Comparison of ENCODE assay signal across 12 cellular contexts in the genomic region with DNA sequence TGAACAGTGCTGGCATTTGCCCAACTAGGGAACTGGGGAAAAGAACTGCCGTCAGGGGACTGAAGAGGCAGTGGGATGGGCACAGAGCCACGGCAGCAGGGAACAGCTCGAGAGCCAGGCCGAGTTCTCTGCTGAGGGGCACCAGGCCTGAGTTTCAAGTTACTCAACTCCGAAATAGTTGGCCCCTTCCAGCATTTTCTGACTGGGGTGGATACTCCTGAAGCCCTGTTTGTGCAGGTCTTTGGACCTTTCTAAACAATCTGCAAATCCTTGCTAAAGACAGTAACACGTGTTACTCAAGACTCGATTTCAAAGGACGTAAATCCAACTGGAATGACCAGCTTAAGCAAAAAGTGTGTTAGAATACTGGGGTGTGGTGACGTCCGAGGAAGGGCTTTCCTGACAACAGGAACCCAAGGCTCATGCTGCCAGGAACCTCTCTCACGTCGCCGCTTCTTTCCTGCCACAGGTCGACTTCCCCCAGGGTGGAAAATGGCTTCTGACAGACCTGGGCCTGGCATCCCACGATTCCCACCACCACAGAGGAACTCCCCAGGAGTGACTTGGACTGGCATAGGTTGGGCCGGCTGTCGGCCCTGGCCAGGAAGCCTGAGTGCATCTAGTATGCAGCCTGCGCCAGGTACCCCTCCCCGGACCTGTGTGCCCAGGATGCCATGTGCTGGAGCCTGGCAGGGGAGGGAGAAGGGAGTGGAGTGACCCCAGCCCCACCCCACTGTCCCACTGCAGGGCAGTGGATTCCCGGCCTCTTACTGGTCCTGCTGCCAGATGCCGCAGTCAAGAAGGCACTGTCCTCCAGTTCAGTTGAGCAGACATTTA.
DNase-seq lines count a peak whose midpoint lies in the region; ATAC-seq and TF ChIP-seq lines count a peak whose summit lies in the region.
"Had no signal": no experiment of that assay in that cellular context is flagged by ENCODE, and none has a peak within 500 bp of the region (broad histone marks: within the 10 kb centered on the region; RNA-seq: fewer than 3 reads in every experiment).

No MANE protein-coding gene starts in this region.

- CTCF ChIA-PET in IMR-90 (lab: Yijun Ruan, JAX), result no interaction called here
- CTCF ChIA-PET in activated CD4-positive, alpha-beta T cell treated with anti-CD3 and anti-CD28 coated beads, Interleukin-2, amount 10 ng/mL, durations not matched to agents 7 days and 5 days (lab: Charles Lee), result interaction anchor here (0.5 to 1.3 kb wide), 2 partner anchors 85 to 1757 kb away, joined by 3 read pairs; no protein-coding TSS in a partner anchor

- peak overlapping the region; percentile 83 for H3K27ac Mint-ChIP-seq in stimulated activated effector memory CD8-positive, alpha-beta T cell treated with anti-CD3 and anti-CD28 coated beads, Interleukin-12 subunit alpha, Interleukin-12 subunit beta, amount 100 ng/mL, for 72 hours
- H3K27ac Mint-ChIP-seq in activated CD4-positive, alpha-beta T cell treated with anti-CD3 and anti-CD28 coated beads, Interleukin-2, amount 10 ng/mL, durations not matched to agents 7 days and 5 days, result no peak overlapping the region
- H3K27ac Mint-ChIP-seq: activated CD4-positive, alpha-beta T cell treated with anti-CD3 and anti-CD28 coated beads for 36 hours had no signal

- H3K27me3 ChIP-seq in IMR-90 (ENCODE audit: control insufficient read depth, insufficient read depth, low read length) (no peaks in the 10 kb centered on the region), left lung (no peaks in the 10 kb centered on the region)

- no peak overlapping the region for H3K14ac ChIP-seq in IMR-90 (replicated peaks; ENCODE audit: low read depth, low read length)

- dilution Hi-C loops in IMR-90 (cut with HindIII; ENCODE audit: low sequenced_read_pairs, unreplicated experiment), result no loop called here

- H3K4ac ChIP-seq in IMR-90 (ENCODE audit: low read depth, low read length), result peak overlapping the region; percentile 22; the same call in 1 of the 2 replicates

- peaks cover 0 to 8% of the 10 kb centered on the region in 2 experiments; a peak in 1 of 4 replicates for H3K79me1 ChIP-seq in IMR-90 (ENCODE audit: low read depth in 1 of 2, low read length in 2 of 2)

- no peak overlapping the region for H2BK15ac ChIP-seq in IMR-90 (ENCODE audit: low read depth, low read length)

- H3K4me3 Mint-ChIP-seq in stimulated activated effector memory CD8-positive, alpha-beta T cell treated with anti-CD3 and anti-CD28 coated beads, Interleukin-12 subunit alpha, Interleukin-12 subunit beta, amount 100 ng/mL, for 72 hours, result no peak overlapping the region
- H3K4me3 Mint-ChIP-seq in activated CD4-positive, alpha-beta T cell treated with anti-CD3 and anti-CD28 coated beads, Interleukin-2, amount 10 ng/mL, durations not matched to agents 7 days and 5 days, result no peak overlapping the region
- H3K4me3 Mint-ChIP-seq: activated CD4-positive, alpha-beta T cell treated with anti-CD3 and anti-CD28 coated beads for 36 hours had no signal

- no peak for TF ChIP-seq RAD21 in IMR-90 (IDR thresholded peaks at IDR 0.05; ENCODE audit: low read length)

- H2BK20ac ChIP-seq in IMR-90 (ENCODE audit: low read depth, low read length), result no peak overlapping the region

- no peak overlapping the region for H2AK9ac ChIP-seq in IMR-90 (replicated peaks; ENCODE audit: low read depth, low read length, poor library complexity)

- POLR2A ChIA-PET in IMR-90 (lab: Charles Lee; ENCODE audit: unreplicated experiment), result no interaction called here
- POLR2A ChIA-PET in activated CD4-positive, alpha-beta T cell treated with anti-CD3 and anti-CD28 coated beads, Interleukin-2, amount 10 ng/mL, durations not matched to agents 7 days and 5 days (lab: Charles Lee), result no interaction called here

- H2AK5ac ChIP-seq in IMR-90 (ENCODE audit: low read depth, low read length), result peak overlapping the region; percentile 43; the same call in 1 of the 2 replicates

- H4K20me1 ChIP-seq in IMR-90 (ENCODE audit: insufficient read depth, low read length), result peaks cover 5% of the 10 kb centered on the region; the same call in 1 of the 2 replicates

- DNase-seq in IMR-90, result no peak
- DNase-seq in coronary artery (ENCODE audit: low spot score), result no peak
- DNase-seq in left lung, result peak; percentile 71 to 82
- DNase-seq in stimulated activated effector memory CD8-positive, alpha-beta T cell treated with anti-CD3 and anti-CD28 coated beads, Interleukin-12 subunit alpha, Interleukin-12 subunit beta, amount 100 ng/mL, for 72 hours (ENCODE audit: low spot score in 2 of 2), result no peak
- DNase-seq in activated CD4-positive, alpha-beta T cell treated with anti-CD3 and anti-CD28 coated beads, Interleukin-2, amount 10 ng/mL, durations not matched to agents 7 days and 5 days, result no peak
- DNase-seq: activated CD4-positive, alpha-beta T cell treated with anti-CD3 and anti-CD28 coated beads for 36 hours; NCI-H1436 treated with DMSO at 0.1 percent for 48 hours; occipital lobe had no signal

- no peak overlapping the region for H2BK120ac ChIP-seq in IMR-90 (ENCODE audit: low read depth, low read length)

- H3K36me3 ChIP-seq in IMR-90 (ENCODE audit: control insufficient read depth, insufficient read depth, low read length) (peaks cover 23% of the 10 kb centered on the region), left lung (peaks cover 0 to 41% of the 10 kb centered on the region in 2 donors)

- H3K4me3 ChIP-seq in IMR-90 (ENCODE audit: insufficient read depth, low read depth, low read length) (no peak overlapping the region), coronary artery (no peak overlapping the region), left lung (no peak overlapping the region)

- in situ Hi-C loops in IMR-90 (cut with MboI; ENCODE audit: low sequenced_read_pairs), result no loop called here

- no peak overlapping the region for H3K27ac ChIP-seq in IMR-90 (ENCODE audit: insufficient read depth, low read length)
- H3K27ac ChIP-seq in coronary artery, result peak overlapping the region; percentile 73 to 88
- H3K27ac ChIP-seq in left lung, result peak overlapping the region; percentile 74 to 75

- H4K91ac ChIP-seq in IMR-90 (ENCODE audit: insufficient read depth, low read depth, low read length), result no peak overlapping the region; the same call in 1 of the 2 replicates

- no peak for TF ChIP-seq POLR2A in IMR-90 (IDR thresholded peaks at IDR 0.05; ENCODE audit: low read depth, low read length)

- H2BK5ac ChIP-seq in IMR-90 (ENCODE audit: low read depth, low read length, poor library complexity, severe bottlenecking), result no peak overlapping the region

- no peak overlapping the region for H2AFZ ChIP-seq in IMR-90 (replicated peaks; ENCODE audit: low read length, poor library complexity)

- intact Hi-C loops in IMR-90 (cut with micrococcal nuclease) (loop anchor here (5.0 kb wide), 1 partner anchor 171 kb away; no protein-coding TSS in a partner anchor), left lung (cut with DNase I) (no loop called here)

- H3K56ac ChIP-seq in IMR-90 (ENCODE audit: extremely low read depth, insufficient read depth, low read length), result no peak overlapping the region

- no peak overlapping the region for H3K9ac ChIP-seq in IMR-90 (ENCODE audit: low read depth, low read length)

- H3K36me3 Mint-ChIP-seq in stimulated activated effector memory CD8-positive, alpha-beta T cell treated with anti-CD3 and anti-CD28 coated beads, Interleukin-12 subunit alpha, Interleukin-12 subunit beta, amount 100 ng/mL, for 72 hours, result peaks cover 51% of the 10 kb centered on the region
- peaks cover 28% of the 10 kb centered on the region for H3K36me3 Mint-ChIP-seq in activated CD4-positive, alpha-beta T cell treated with anti-CD3 and anti-CD28 coated beads, Interleukin-2, amount 10 ng/mL, durations not matched to agents 7 days and 5 days (ENCODE audit: low read depth)

- H3K4me1 Mint-ChIP-seq in stimulated activated effector memory CD8-positive, alpha-beta T cell treated with anti-CD3 and anti-CD28 coated beads, Interleukin-12 subunit alpha, Interleukin-12 subunit beta, amount 100 ng/mL, for 72 hours, result peaks cover 38% of the 10 kb centered on the region
- peaks cover 19% of the 10 kb centered on the region for H3K4me1 Mint-ChIP-seq in activated CD4-positive, alpha-beta T cell treated with anti-CD3 and anti-CD28 coated beads, Interleukin-2, amount 10 ng/mL, durations not matched to agents 7 days and 5 days

- H3K27me3 Mint-ChIP-seq in activated CD4-positive, alpha-beta T cell treated with anti-CD3 and anti-CD28 coated beads, Interleukin-2, amount 10 ng/mL, durations not matched to agents 7 days and 5 days, result no peaks in the 10 kb centered on the region
- H3K27me3 Mint-ChIP-seq: activated CD4-positive, alpha-beta T cell treated with anti-CD3 and anti-CD28 coated beads for 36 hours had no signal

- H3K9me1 ChIP-seq in IMR-90 (ENCODE audit: insufficient read depth, low read length), result peaks cover 12% of the 10 kb centered on the region

- no peak overlapping the region for H3K4me2 ChIP-seq in IMR-90 (ENCODE audit: low read depth, low read length)

- no peak overlapping the region for H3K18ac ChIP-seq in IMR-90 (ENCODE audit: low read depth, low read length)

- ATAC-seq in IMR-90 (ENCODE audit: low read depth) (no peak), left lung (peak; percentile 18), HG03139 (IDR thresholded peaks at IDR 0.05; ENCODE audit: unreplicated experiment) (no peak), HG02884 (IDR thresholded peaks at IDR 0.05; ENCODE audit: unreplicated experiment) (no peak), GM18873 (IDR thresholded peaks at IDR 0.05; ENCODE audit: low FRiP score, unreplicated experiment) (no peak)
- no peak for ATAC-seq in stimulated activated effector memory CD8-positive, alpha-beta T cell treated with anti-CD3 and anti-CD28 coated beads, Interleukin-12 subunit alpha, Interleukin-12 subunit beta, amount 100 ng/mL, for 72 hours
- ATAC-seq: HCT116 had no signal

- BruUV-seq in IMR-90 (replicated peaks; lab: Mats Ljungman, UMichigan), result no TSS peak

- H4K8ac ChIP-seq in IMR-90 (ENCODE audit: low read depth in 2 of 2, low read length in 2 of 2), result 0 out of 4 replicates have a peak overlapping the region, but pooled peaks of 1 of the 2 experiments have one; percentile 27

- H3K23ac ChIP-seq in IMR-90 (ENCODE audit: low read depth, low read length), result no peak overlapping the region

- 47% methylated on average over 9 of the region's 21 CpGs; no CpG with 5 or more reads in 1 of the 2 experiments for WGBS in IMR-90 (ENCODE audit: extremely low coverage in 2 of 2, insufficient read length in 1 of 2), 2 experiments

- TF ChIP-seq CTCF in IMR-90 (conservative IDR thresholded peaks at IDR 0.05; ENCODE audit: low read depth, low read length), result no peak
- no peak for TF ChIP-seq CTCF in coronary artery (IDR thresholded peaks at IDR 0.05)
- no peak for TF ChIP-seq CTCF in left lung (IDR thresholded peaks at IDR 0.05)

- H3K4me1 ChIP-seq in IMR-90 (ENCODE audit: control insufficient read depth, insufficient read depth, low read length), result peaks cover 21% of the 10 kb centered on the region
- H3K4me1 ChIP-seq in left lung, result peaks cover 30 to 55% of the 10 kb centered on the region in 2 donors

- H3K9me3 ChIP-seq in IMR-90 (ENCODE audit: control insufficient read depth, insufficient read depth, low read length), result no peaks in the 10 kb centered on the region
- no peaks in the 10 kb centered on the region for H3K9me3 ChIP-seq in left lung

- H4K5ac ChIP-seq in IMR-90 (ENCODE audit: low read depth, low read length), result no peak overlapping the region

- H3K9me3 Mint-ChIP-seq in stimulated activated effector memory CD8-positive, alpha-beta T cell treated with anti-CD3 and anti-CD28 coated beads, Interleukin-12 subunit alpha, Interleukin-12 subunit beta, amount 100 ng/mL, for 72 hours, result no peaks in the 10 kb centered on the region
- H3K9me3 Mint-ChIP-seq in activated CD4-positive, alpha-beta T cell treated with anti-CD3 and anti-CD28 coated beads, Interleukin-2, amount 10 ng/mL, durations not matched to agents 7 days and 5 days, result no peaks in the 10 kb centered on the region

Comparison
In these comparisons a context has a peak if more than half of its experiments do, and no peak if none do; other contexts are left out.
1. DNase-seq: peak in left lung (2 of 2); none in IMR-90 (single experiment), coronary artery (single experiment), stimulated activated effector memory CD8-positive, alpha-beta T cell treated with anti-CD3 and anti-CD28 coated beads, Interleukin-12 subunit alpha, Interleukin-12 subunit beta, amount 100 ng/mL, for 72 hours (0 of 2) and activated CD4-positive, alpha-beta T cell treated with anti-CD3 and anti-CD28 coated beads, Interleukin-2, amount 10 ng/mL, durations not matched to agents 7 days and 5 days (single experiment).